Comparison of ENCODE assay signal across 25 cellular contexts in genomic region chr7:45710271-45711160, GRCh38.
DNase-seq lines count a peak whose midpoint lies in the region; ATAC-seq and TF ChIP-seq lines count a peak whose summit lies in the region.
"Had no signal": no experiment of that assay in that cellular context is flagged by ENCODE, and none has a peak within 500 bp of the region (broad histone marks: within the 10 kb centered on the region; RNA-seq: fewer than 3 reads in every experiment).

No MANE protein-coding gene starts in this region.

- TF ChIP-seq CTCF in activated B cell treated with CpG ODN at 0.5 μM for 24 hours (IDR thresholded peaks at IDR 0.05) (no peak), hepatocyte (IDR thresholded peaks at IDR 0.05; ENCODE audit: poor library complexity) (no peak)

- H3K27me3 ChIP-seq in hepatocyte: no peaks in the 10 kb centered on the region
- H3K27me3 ChIP-seq: stomach had no signal

- H4K20me1 ChIP-seq in hepatocyte (ENCODE audit: insufficient read depth, poor library complexity, severe bottlenecking): no peaks in the 10 kb centered on the region

- CTCF ChIA-PET in activated B cell treated with CpG ODN at 0.5 μM for 24 hours (lab: Charles Lee): no interaction called here

- no peak overlapping the region for H3K27ac Mint-ChIP-seq in activated T-cell treated with anti-CD3 and anti-CD28 coated beads, Interleukin-2, amount 50 U/mL, for 24 hours
- no peak overlapping the region for H3K27ac Mint-ChIP-seq in activated B cell treated with CpG ODN at 0.5 μM for 24 hours
- H3K27ac Mint-ChIP-seq: activated naive CD8-positive, alpha-beta T cell treated with anti-CD3 and anti-CD28 coated beads, Interleukin-2, amount 50 U/mL, for 24 hours; CD4-positive, alpha-beta memory T cell; HFFc6; memory B cell; naive thymus-derived CD8-positive, alpha-beta T cell had no signal

- ATAC-seq in activated B cell treated with CpG ODN at 0.5 μM for 24 hours (ENCODE audit: low read depth): no peak
- ATAC-seq in HG02884 (IDR thresholded peaks at IDR 0.05; ENCODE audit: unreplicated experiment): no peak
- ATAC-seq: activated naive CD8-positive, alpha-beta T cell treated with anti-CD3 and anti-CD28 coated beads, Interleukin-2, amount 50 U/mL, for 24 hours; HepG2; naive thymus-derived CD8-positive, alpha-beta T cell had no signal

- H3K36me3 Mint-ChIP-seq in activated T-cell treated with anti-CD3 and anti-CD28 coated beads, Interleukin-2, amount 50 U/mL, for 24 hours (ENCODE audit: low read depth): no peaks in the 10 kb centered on the region
- H3K36me3 Mint-ChIP-seq in activated B cell treated with CpG ODN at 0.5 μM for 24 hours (ENCODE audit: low read depth): no peaks in the 10 kb centered on the region
- H3K36me3 Mint-ChIP-seq: CD4-positive, alpha-beta memory T cell; memory B cell; naive thymus-derived CD8-positive, alpha-beta T cell had no signal

- H3K27me3 Mint-ChIP-seq in activated T-cell treated with anti-CD3 and anti-CD28 coated beads, Interleukin-2, amount 50 U/mL, for 24 hours: peaks cover 11% of the 10 kb centered on the region
- peaks cover 3% of the 10 kb centered on the region for H3K27me3 Mint-ChIP-seq in activated B cell treated with CpG ODN at 0.5 μM for 24 hours

- no peak overlapping the region for H3K4me3 ChIP-seq in hepatocyte
- H3K4me3 ChIP-seq: SJSA1, stomach, tibial artery had no signal

- DNase-seq in activated T-cell treated with anti-CD3 and anti-CD28 coated beads, Interleukin-2, amount 50 U/mL, for 48 hours: peak; percentile 8 to 9
- no peak for DNase-seq in activated T-cell treated with anti-CD3 and anti-CD28 coated beads, Interleukin-2, amount 50 U/mL, for 24 hours
- DNase-seq in activated B cell treated with CpG ODN at 0.5 μM for 24 hours (peak; percentile 5), hepatocyte (ENCODE audit: low spot score) (peak; percentile 1), posterior vena cava (ENCODE audit: low spot score) (peak; percentile 47), middle frontal gyrus (ENCODE audit: extremely low spot score, low spot score) (no peak)
- no peak for DNase-seq in activated CD4-positive, alpha-beta T cell treated with anti-CD3 and anti-CD28 coated beads for 4 hours
- DNase-seq: activated CD4-positive, alpha-beta T cell treated with anti-CD3 and anti-CD28 coated beads for 1 hour; activated naive CD8-positive, alpha-beta T cell treated with anti-CD3 and anti-CD28 coated beads, Interleukin-2, amount 50 U/mL, for 24 hours; CD4-positive, alpha-beta memory T cell; Karpas-422; MV-4-11; NCI-H1436 treated with DMSO at 0.1 percent for 48 hours; NCI-H774; small intestine; stimulated activated CD4-positive, alpha-beta T cell treated with anti-CD3 and anti-CD28 coated beads, Interleukin-1b, Interleukin-23, amount 100 ng/mL, for 48 hours; stimulated activated CD8-positive, alpha-beta memory T cell treated with anti-CD3 and anti-CD28 coated beads, Interleukin-4, amount 100 ng/mL, for 48 hours had no signal

- no peaks in the 10 kb centered on the region for H3K9me2 ChIP-seq in hepatocyte (replicated peaks; ENCODE audit: insufficient read depth)

- H3K27ac ChIP-seq in hepatocyte: no peak overlapping the region
- H3K27ac ChIP-seq: SJSA1, tibial artery had no signal

- no peak overlapping the region for H2AFZ ChIP-seq in hepatocyte

- no peaks in the 10 kb centered on the region for H3K4me1 ChIP-seq in hepatocyte (ENCODE audit: insufficient read depth)
- H3K4me1 ChIP-seq: SJSA1, stomach, tibial artery had no signal

- H3K36me3 ChIP-seq in hepatocyte (replicated peaks; ENCODE audit: insufficient read depth, low read depth): no peaks in the 10 kb centered on the region
- H3K36me3 ChIP-seq: SJSA1, stomach, tibial artery had no signal

- POLR2A ChIA-PET in activated B cell treated with CpG ODN at 0.5 μM for 24 hours (lab: Charles Lee): no interaction called here

- H3K9me3 Mint-ChIP-seq in activated T-cell treated with anti-CD3 and anti-CD28 coated beads, Interleukin-2, amount 50 U/mL, for 24 hours: no peaks in the 10 kb centered on the region
- no peaks in the 10 kb centered on the region for H3K9me3 Mint-ChIP-seq in activated B cell treated with CpG ODN at 0.5 μM for 24 hours
- H3K9me3 Mint-ChIP-seq: activated naive CD8-positive, alpha-beta T cell treated with anti-CD3 and anti-CD28 coated beads, Interleukin-2, amount 50 U/mL, for 24 hours; CD4-positive, alpha-beta memory T cell; HFFc6; memory B cell; naive thymus-derived CD8-positive, alpha-beta T cell had no signal

- H3K4me2 ChIP-seq in hepatocyte: no peak overlapping the region

- no peaks in the 10 kb centered on the region for H3K4me1 Mint-ChIP-seq in activated T-cell treated with anti-CD3 and anti-CD28 coated beads, Interleukin-2, amount 50 U/mL, for 24 hours (ENCODE audit: low read depth)
- H3K4me1 Mint-ChIP-seq in activated B cell treated with CpG ODN at 0.5 μM for 24 hours: no peaks in the 10 kb centered on the region
- H3K4me1 Mint-ChIP-seq: activated naive CD8-positive, alpha-beta T cell treated with anti-CD3 and anti-CD28 coated beads, Interleukin-2, amount 50 U/mL, for 24 hours; CD4-positive, alpha-beta memory T cell; memory B cell; naive thymus-derived CD8-positive, alpha-beta T cell had no signal

- intact Hi-C loops in activated B cell treated with CpG ODN at 0.5 μM for 24 hours (cut with micrococcal nuclease): no loop called here
- intact Hi-C loops in posterior vena cava (cut with DNase I): no loop called here

- no peaks in the 10 kb centered on the region for H3K79me2 ChIP-seq in hepatocyte

- H3K9me3 ChIP-seq in hepatocyte (ENCODE audit: low read depth): no peaks in the 10 kb centered on the region
- H3K9me3 ChIP-seq: SJSA1, stomach, tibial artery had no signal

- 95% methylated on average over 13 of the region's 13 CpGs for WGBS in hepatocyte (ENCODE audit: low lambda C conversion rate, missing lambda C conversion rate)

- no peak overlapping the region for H3K4me3 Mint-ChIP-seq in activated T-cell treated with anti-CD3 and anti-CD28 coated beads, Interleukin-2, amount 50 U/mL, for 24 hours
- H3K4me3 Mint-ChIP-seq in activated B cell treated with CpG ODN at 0.5 μM for 24 hours: no peak overlapping the region
- H3K4me3 Mint-ChIP-seq: activated naive CD8-positive, alpha-beta T cell treated with anti-CD3 and anti-CD28 coated beads, Interleukin-2, amount 50 U/mL, for 24 hours; CD4-positive, alpha-beta memory T cell; HFFc6; memory B cell; naive thymus-derived CD8-positive, alpha-beta T cell had no signal

Comparison
In these comparisons a context has a peak if more than half of its experiments do, and no peak if none do; other contexts are left out.
1. DNase-seq: peak in activated T-cell treated with anti-CD3 and anti-CD28 coated beads, Interleukin-2, amount 50 U/mL, for 48 hours (2 of 2), activated B cell treated with CpG ODN at 0.5 μM for 24 hours (single experiment), hepatocyte (single experiment) and posterior vena cava (single experiment); none in activated T-cell treated with anti-CD3 and anti-CD28 coated beads, Interleukin-2, amount 50 U/mL, for 24 hours (single experiment), activated CD4-positive, alpha-beta T cell treated with anti-CD3 and anti-CD28 coated beads for 4 hours (0 of 2) and middle frontal gyrus (single experiment).